1 cellular context compared by ENCODE assay signal in the genomic region with DNA sequence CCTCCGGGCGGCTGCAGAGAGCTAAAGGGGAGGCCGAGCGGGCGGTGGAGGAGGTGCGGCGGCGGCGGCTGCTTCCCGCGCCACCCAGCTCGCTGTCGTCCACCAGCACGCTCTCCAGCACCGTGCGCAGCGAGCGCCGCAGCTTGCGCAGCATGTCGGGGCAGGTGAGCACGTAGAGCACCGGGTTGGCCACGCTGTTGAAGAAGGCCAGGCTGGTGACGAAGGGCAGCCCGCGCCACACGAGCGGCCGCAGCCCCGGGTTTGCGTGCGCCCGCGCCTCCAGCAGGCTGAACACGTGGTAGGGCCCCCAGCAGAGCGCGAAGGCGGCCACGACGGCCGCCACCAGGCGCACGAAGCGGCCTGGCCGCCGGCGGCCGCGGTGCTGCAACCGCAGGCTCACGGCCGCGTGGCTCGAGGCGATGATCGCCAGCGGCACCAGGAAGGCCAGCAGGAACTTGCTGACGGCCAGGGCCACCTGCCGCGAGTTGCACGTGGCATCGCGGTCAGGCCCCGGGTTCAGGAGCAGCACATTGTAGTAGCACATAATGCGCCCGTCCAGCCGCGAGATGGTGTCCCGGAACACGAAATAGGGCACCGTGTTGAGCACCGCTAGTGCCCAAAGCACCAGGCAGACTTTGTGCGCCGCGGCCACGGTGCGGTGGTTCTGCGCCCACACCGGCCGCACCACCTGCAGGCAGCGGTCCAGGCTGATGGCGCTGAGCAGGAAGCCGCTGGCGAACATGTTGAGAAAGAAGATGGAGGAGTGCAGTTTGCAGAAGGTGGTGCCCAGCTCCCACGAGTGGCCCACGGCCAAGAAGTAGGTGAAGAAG.
TF ChIP-seq lines count a peak whose summit lies in the region.

No MANE protein-coding gene starts in this region.

TF ChIP-seq in K562, 482 proteins besides CTCF, POLR2A, EP300 and RAD21:
- TF ChIP-seq, protein P1, sequence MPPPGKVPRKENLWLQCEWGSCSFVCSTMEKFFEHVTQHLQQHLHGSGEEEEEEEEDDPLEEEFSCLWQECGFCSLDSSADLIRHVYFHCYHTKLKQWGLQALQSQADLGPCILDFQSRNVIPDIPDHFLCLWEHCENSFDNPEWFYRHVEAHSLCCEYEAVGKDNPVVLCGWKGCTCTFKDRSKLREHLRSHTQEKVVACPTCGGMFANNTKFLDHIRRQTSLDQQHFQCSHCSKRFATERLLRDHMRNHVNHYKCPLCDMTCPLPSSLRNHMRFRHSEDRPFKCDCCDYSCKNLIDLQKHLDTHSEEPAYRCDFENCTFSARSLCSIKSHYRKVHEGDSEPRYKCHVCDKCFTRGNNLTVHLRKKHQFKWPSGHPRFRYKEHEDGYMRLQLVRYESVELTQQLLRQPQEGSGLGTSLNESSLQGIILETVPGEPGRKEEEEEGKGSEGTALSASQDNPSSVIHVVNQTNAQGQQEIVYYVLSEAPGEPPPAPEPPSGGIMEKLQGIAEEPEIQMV (tag; conservative IDR thresholded peaks at IDR 0.05; ENCODE audit: low read depth) = no peak
- TF ChIP-seq ZNF589 (CRISPR knock-in tag; IDR thresholded peaks at IDR 0.05; ENCODE audit: low read depth) (no peak), ZNF143 (CRISPR knock-in tag; IDR thresholded peaks at IDR 0.05) (no peak), FOXA3 (CRISPR knock-in tag; conservative IDR thresholded peaks at IDR 0.05 in 1 of 2, IDR thresholded peaks at IDR 0.05 in 1 of 2) (no peak), HDGF (IDR thresholded peaks at IDR 0.05) (no peak), POLR2G (IDR thresholded peaks at IDR 0.05; ENCODE audit: low read depth, low read length) (peak; percentile 34; the same call in 1 of the 2 replicates), ARID3B (CRISPR knock-in tag; IDR thresholded peaks at IDR 0.05; ENCODE audit: borderline replicate concordance) (no peak), RBFOX2 (IDR thresholded peaks at IDR 0.05; ENCODE audit: low read depth, low read length) (0 out of 2 replicates have a peak, but pooled peaks have one; percentile 5), ZNF780A (CRISPR knock-in tag; IDR thresholded peaks at IDR 0.05) (no peak), STAT5A (IDR thresholded peaks at IDR 0.05; ENCODE audit: borderline replicate concordance, low read length) (no peak), ZEB2 (IDR thresholded peaks at IDR 0.05) (no peak), ZNF785 (CRISPR knock-in tag; IDR thresholded peaks at IDR 0.05) (no peak)
- TF ChIP-seq, protein P2, sequence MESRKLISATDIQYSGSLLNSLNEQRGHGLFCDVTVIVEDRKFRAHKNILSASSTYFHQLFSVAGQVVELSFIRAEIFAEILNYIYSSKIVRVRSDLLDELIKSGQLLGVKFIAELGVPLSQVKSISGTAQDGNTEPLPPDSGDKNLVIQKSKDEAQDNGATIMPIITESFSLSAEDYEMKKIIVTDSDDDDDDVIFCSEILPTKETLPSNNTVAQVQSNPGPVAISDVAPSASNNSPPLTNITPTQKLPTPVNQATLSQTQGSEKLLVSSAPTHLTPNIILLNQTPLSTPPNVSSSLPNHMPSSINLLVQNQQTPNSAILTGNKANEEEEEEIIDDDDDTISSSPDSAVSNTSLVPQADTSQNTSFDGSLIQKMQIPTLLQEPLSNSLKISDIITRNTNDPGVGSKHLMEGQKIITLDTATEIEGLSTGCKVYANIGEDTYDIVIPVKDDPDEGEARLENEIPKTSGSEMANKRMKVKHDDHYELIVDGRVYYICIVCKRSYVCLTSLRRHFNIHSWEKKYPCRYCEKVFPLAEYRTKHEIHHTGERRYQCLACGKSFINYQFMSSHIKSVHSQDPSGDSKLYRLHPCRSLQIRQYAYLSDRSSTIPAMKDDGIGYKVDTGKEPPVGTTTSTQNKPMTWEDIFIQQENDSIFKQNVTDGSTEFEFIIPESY (CRISPR knock-in tag; IDR thresholded peaks at IDR 0.05) = peak; percentile 97
- TF ChIP-seq, protein P3, sequence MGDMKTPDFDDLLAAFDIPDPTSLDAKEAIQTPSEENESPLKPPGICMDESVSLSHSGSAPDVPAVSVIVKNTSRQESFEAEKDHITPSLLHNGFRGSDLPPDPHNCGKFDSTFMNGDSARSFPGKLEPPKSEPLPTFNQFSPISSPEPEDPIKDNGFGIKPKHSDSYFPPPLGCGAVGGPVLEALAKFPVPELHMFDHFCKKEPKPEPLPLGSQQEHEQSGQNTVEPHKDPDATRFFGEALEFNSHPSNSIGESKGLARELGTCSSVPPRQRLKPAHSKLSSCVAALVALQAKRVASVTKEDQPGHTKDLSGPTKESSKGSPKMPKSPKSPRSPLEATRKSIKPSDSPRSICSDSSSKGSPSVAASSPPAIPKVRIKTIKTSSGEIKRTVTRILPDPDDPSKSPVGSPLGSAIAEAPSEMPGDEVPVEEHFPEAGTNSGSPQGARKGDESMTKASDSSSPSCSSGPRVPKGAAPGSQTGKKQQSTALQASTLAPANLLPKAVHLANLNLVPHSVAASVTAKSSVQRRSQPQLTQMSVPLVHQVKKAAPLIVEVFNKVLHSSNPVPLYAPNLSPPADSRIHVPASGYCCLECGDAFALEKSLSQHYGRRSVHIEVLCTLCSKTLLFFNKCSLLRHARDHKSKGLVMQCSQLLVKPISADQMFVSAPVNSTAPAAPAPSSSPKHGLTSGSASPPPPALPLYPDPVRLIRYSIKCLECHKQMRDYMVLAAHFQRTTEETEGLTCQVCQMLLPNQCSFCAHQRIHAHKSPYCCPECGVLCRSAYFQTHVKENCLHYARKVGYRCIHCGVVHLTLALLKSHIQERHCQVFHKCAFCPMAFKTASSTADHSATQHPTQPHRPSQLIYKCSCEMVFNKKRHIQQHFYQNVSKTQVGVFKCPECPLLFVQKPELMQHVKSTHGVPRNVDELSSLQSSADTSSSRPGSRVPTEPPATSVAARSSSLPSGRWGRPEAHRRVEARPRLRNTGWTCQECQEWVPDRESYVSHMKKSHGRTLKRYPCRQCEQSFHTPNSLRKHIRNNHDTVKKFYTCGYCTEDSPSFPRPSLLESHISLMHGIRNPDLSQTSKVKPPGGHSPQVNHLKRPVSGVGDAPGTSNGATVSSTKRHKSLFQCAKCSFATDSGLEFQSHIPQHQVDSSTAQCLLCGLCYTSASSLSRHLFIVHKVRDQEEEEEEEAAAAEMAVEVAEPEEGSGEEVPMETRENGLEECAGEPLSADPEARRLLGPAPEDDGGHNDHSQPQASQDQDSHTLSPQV (IDR thresholded peaks at IDR 0.05) = no peak
